In genomic region chr12:120599672-120600537, GRCh38 we compare ENCODE assay signal across 1 cellular context.
A peak's percentile ranks its signal among the peaks of the same experiment; 100 is the strongest.
TF ChIP-seq lines count a peak whose summit lies in the region.

No MANE protein-coding gene starts in this region.

TF ChIP-seq in HepG2, 621 proteins besides CTCF, POLR2A, EP300 and RAD21:
- TF ChIP-seq ZNF629 (CRISPR knock-in tag; conservative IDR thresholded peaks at IDR 0.05) (peak; percentile 86), ELF3 (CRISPR knock-in tag; IDR thresholded peaks at IDR 0.05) (0 out of 2 replicates have a peak, but pooled peaks have one; percentile 39), SCMH1 (CRISPR knock-in tag; IDR thresholded peaks at IDR 0.05; ENCODE audit: borderline replicate concordance) (no peak), SIN3B (IDR thresholded peaks at IDR 0.05; ENCODE audit: low read length) (no peak), ZBTB14 (CRISPR knock-in tag; IDR thresholded peaks at IDR 0.05) (no peak)
- TF ChIP-seq, protein P1, sequence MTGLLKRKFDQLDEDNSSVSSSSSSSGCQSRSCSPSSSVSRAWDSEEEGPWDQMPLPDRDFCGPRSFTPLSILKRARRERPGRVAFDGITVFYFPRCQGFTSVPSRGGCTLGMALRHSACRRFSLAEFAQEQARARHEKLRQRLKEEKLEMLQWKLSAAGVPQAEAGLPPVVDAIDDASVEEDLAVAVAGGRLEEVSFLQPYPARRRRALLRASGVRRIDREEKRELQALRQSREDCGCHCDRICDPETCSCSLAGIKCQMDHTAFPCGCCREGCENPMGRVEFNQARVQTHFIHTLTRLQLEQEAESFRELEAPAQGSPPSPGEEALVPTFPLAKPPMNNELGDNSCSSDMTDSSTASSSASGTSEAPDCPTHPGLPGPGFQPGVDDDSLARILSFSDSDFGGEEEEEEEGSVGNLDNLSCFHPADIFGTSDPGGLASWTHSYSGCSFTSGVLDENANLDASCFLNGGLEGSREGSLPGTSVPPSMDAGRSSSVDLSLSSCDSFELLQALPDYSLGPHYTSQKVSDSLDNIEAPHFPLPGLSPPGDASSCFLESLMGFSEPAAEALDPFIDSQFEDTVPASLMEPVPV (CRISPR knock-in tag; IDR thresholded peaks at IDR 0.05), result no peak
